1 cellular context compared by ENCODE assay signal in the genomic region with DNA sequence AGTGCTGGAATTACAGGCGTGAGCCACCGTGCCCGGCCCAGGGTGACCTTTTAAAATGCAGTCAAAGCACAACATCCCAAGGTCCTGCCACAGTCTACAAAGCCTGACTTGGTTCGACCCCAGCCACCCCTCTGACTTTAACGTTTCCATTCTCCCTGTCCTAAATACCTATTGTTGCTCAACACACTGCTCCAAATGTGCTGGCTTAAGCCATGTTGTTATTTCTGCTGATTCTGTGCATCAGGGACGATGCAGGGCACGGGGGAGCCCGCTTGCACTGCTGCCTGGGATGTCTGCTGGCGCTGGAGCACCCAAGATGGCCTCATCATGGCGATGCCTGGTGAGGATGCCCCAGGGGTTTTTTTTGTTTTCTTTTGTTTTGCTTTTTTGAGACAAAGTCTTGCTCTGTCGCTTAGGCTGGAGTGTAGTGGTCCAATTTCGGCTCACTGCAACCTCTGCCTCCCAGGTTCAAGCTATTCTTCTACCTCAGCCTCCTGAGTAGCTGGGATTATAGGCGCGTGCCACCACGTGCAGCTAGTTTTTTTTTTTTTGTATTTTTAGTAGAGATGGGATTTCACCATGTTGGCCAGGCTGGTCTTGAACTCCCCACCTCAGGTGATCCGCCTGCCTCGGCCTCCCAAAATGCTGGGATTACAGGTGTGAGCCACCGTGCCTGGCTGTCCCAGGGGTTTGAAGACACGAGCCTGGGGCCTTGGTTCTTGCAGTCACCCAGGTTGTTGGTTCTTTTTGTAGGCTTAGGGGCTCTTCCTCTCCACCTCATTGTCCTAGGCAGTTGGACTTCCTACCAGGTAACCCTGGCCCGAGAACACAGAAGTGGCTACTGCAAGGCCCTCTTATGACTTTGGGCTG.
TF ChIP-seq lines count a peak whose summit lies in the region.

No MANE protein-coding gene starts in this region.

TF ChIP-seq in IMR-90, 13 proteins besides CTCF, POLR2A, EP300 and RAD21:
- no peak for TF ChIP-seq MAZ (IDR thresholded peaks at IDR 0.05; ENCODE audit: borderline replicate concordance, low read depth, low read length)
- no peak for TF ChIP-seq BHLHE40 (IDR thresholded peaks at IDR 0.05; ENCODE audit: low read depth, low read length)
- no peak for TF ChIP-seq MAFK (IDR thresholded peaks at IDR 0.05; ENCODE audit: low read depth, low read length)
- no peak for TF ChIP-seq CEBPB (IDR thresholded peaks at IDR 0.05; ENCODE audit: low read depth, low read length)
- TF ChIP-seq FOS (IDR thresholded peaks at IDR 0.05; ENCODE audit: low read depth, low read length), result no peak
- no peak for TF ChIP-seq NFE2L2 (IDR thresholded peaks at IDR 0.05; ENCODE audit: low read depth, low read length)
- no peak for TF ChIP-seq SMC3 (IDR thresholded peaks at IDR 0.05; ENCODE audit: low read depth, low read length)
- TF ChIP-seq RFX5 (IDR thresholded peaks at IDR 0.05; ENCODE audit: low read depth, low read length), result no peak
- TF ChIP-seq, protein P1, sequence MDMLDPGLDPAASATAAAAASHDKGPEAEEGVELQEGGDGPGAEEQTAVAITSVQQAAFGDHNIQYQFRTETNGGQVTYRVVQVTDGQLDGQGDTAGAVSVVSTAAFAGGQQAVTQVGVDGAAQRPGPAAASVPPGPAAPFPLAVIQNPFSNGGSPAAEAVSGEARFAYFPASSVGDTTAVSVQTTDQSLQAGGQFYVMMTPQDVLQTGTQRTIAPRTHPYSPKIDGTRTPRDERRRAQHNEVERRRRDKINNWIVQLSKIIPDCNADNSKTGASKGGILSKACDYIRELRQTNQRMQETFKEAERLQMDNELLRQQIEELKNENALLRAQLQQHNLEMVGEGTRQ (IDR thresholded peaks at IDR 0.05; ENCODE audit: low read depth, low read length), result no peak
- no peak for TF ChIP-seq ELK1 (IDR thresholded peaks at IDR 0.05; ENCODE audit: borderline replicate concordance, low read depth, low read length)
- no peak for TF ChIP-seq RCOR1 (IDR thresholded peaks at IDR 0.05; ENCODE audit: insufficient replicate concordance, low read length)
- TF ChIP-seq MXI1 (IDR thresholded peaks at IDR 0.05; ENCODE audit: borderline replicate concordance, low read depth, low read length), result no peak
- TF ChIP-seq CHD1 (IDR thresholded peaks at IDR 0.05; ENCODE audit: low read depth, low read length), result no peak
TF ChIP-seq in IMR-90: peak in this region for 0.
